1 cellular context compared by ENCODE assay signal in genomic region chr11:64890084-64890944, GRCh38.
A peak's percentile ranks its signal among the peaks of the same experiment; 100 is the strongest.
TF ChIP-seq lines count a peak whose summit lies in the region.

No MANE protein-coding gene starts in this region.

TF ChIP-seq in HEK293, 187 proteins besides CTCF, POLR2A, EP300 and RAD21 (continued from another document):
- no peak for TF ChIP-seq AEBP2 (tag by site-specific recombination; IDR thresholded peaks at IDR 0.05; ENCODE audit: borderline replicate concordance)
- peak; percentile 78 for TF ChIP-seq SCRT2 (tag by site-specific recombination; IDR thresholded peaks at IDR 0.05)
- peak; percentile 53; the same call in 1 of the 2 replicates for TF ChIP-seq SCRT1 (tag by site-specific recombination; IDR thresholded peaks at IDR 0.05; ENCODE audit: borderline replicate concordance)
- no peak for TF ChIP-seq KLF7 (tag by site-specific recombination; IDR thresholded peaks at IDR 0.05; ENCODE audit: borderline replicate concordance)
